Comparison of ENCODE assay signal across 17 cellular contexts in genomic region chr3:194389269-194389668, GRCh38. TPM values are rescaled to one million over a fixed set of nuclear protein-coding genes. Genes with fewer than 3 reads are reported as not detected.
DNase-seq lines count a peak whose midpoint lies in the region; ATAC-seq and TF ChIP-seq lines count a peak whose summit lies in the region.
"Had no signal": no experiment of that assay in that cellular context is flagged by ENCODE, and none has a peak within 500 bp of the region (broad histone marks: within the 10 kb centered on the region; RNA-seq: fewer than 3 reads in every experiment).

No MANE protein-coding gene starts in this region.

- WGBS in prostate gland: 82% methylated on average over 8 of the region's 8 CpGs

- H3K9me3 ChIP-seq in mucosa of descending colon (no peaks in the 10 kb centered on the region), breast epithelium (peaks cover 0 to 7% of the 10 kb centered on the region in 2 donors), prostate gland (no peaks in the 10 kb centered on the region)

- no peak for TF ChIP-seq CTCF in mucosa of descending colon (IDR thresholded peaks at IDR 0.05)
- TF ChIP-seq CTCF in breast epithelium (IDR thresholded peaks at IDR 0.05): no peak
- no peak for TF ChIP-seq CTCF in prostate gland (IDR thresholded peaks at IDR 0.05)

- H3K27ac ChIP-seq in breast epithelium: no peak overlapping the region
- no peak overlapping the region for H3K27ac ChIP-seq in prostate gland
- H3K27ac ChIP-seq: GM23248 had no signal

- DNase-seq in activated CD8-positive, alpha-beta memory T cell treated with anti-CD3 and anti-CD28 coated beads for 24 hours: peak; percentile 13
- no peak for DNase-seq in activated CD8-positive, alpha-beta memory T cell treated with anti-CD3 and anti-CD28 coated beads, Interleukin-2, amount 50 U/mL, for 4 hours
- DNase-seq in H7 (peak; percentile 18), ecto neural progenitor cell (ENCODE audit: low spot score) (peak; percentile 32), mucosa of descending colon (no peak), Kasumi-1 (lab: John Stamatoyannopoulos, UW) (no peak), breast epithelium (ENCODE audit: low spot score in 2 of 2) (no peak), prostate gland (ENCODE audit: low spot score) (no peak)
- DNase-seq: C1 segment of cervical spinal cord; Calu3; CD4-positive, alpha-beta T cell; DMS 273 treated with DMSO at 0.1 percent for 48 hours; GM23248 had no signal

- H3K36me3 ChIP-seq in H7 (replicated peaks; ENCODE audit: control insufficient read depth, insufficient read depth, low read length) (no peaks in the 10 kb centered on the region), mucosa of descending colon (ENCODE audit: low read depth) (no peaks in the 10 kb centered on the region), breast epithelium (no peaks in the 10 kb centered on the region), prostate gland (no peaks in the 10 kb centered on the region)

- intact Hi-C loops in mucosa of descending colon (cut with DNase I, micrococcal nuclease) (no loop called here), breast epithelium (cut with DNase I; ENCODE audit: low total_unique reads) (no loop called here), prostate gland (cut with DNase I) (no loop called here)

- TF ChIP-seq POLR2A in breast epithelium (IDR thresholded peaks at IDR 0.05): no peak
- no peak for TF ChIP-seq POLR2A in prostate gland (IDR thresholded peaks at IDR 0.05)

- no peaks in the 10 kb centered on the region for H3K27me3 ChIP-seq in H7 (ENCODE audit: control insufficient read depth, insufficient read depth, low read length)
- H3K27me3 ChIP-seq in breast epithelium: no peaks in the 10 kb centered on the region
- no peaks in the 10 kb centered on the region for H3K27me3 ChIP-seq in prostate gland (replicated peaks; ENCODE audit: insufficient read depth)

- H3K4me1 ChIP-seq in mucosa of descending colon (ENCODE audit: low read depth) (peaks cover 1% of the 10 kb centered on the region), breast epithelium (no peaks in the 10 kb centered on the region), prostate gland (replicated peaks) (no peaks in the 10 kb centered on the region)

- ATAC-seq in mucosa of descending colon: peak; percentile 72
- ATAC-seq: GM12878 had no signal

- H3K4me3 ChIP-seq in H7 (ENCODE audit: insufficient read depth, low read depth, low read length) (no peak overlapping the region), mucosa of descending colon (no peak overlapping the region), breast epithelium (no peak overlapping the region), prostate gland (no peak overlapping the region)
- H3K4me3 ChIP-seq: GM12878, GM23248 had no signal

RNA-seq across cellular contexts. Expression of gene GP5, which starts 9.8 kb away (rescaled TPM):
- not detected in 2 replicates for total RNA-seq in H7 (2014; rRNA removed; shearing (Covaris generic))
- total RNA-seq in mucosa of descending colon (under 1 TPM in 2 of 3 donors, not detected in 1; 0.07 to 0.19 TPM), breast epithelium (under 1 TPM in 1 of 3 donors, not detected in 2; 0.16 TPM), prostate gland (not detected)
- total RNA-seq: G401, GM12878, HT-29 had no signal

RNA-seq across cellular contexts. Expression of gene LRRC15, which starts 19.7 kb away (rescaled TPM):
- 0.18 and 0.21 TPM in 2 replicates for total RNA-seq in H7 (2014; rRNA removed; shearing (Covaris generic))
- total RNA-seq in mucosa of descending colon (1 to 10 TPM in 1 of 3 donors, under 1 TPM in 2; 0.22 to 1.8 (median 0.29) TPM), breast epithelium (under 1 TPM; 0.15 to 0.48 (median 0.33) TPM), prostate gland (1 to 10 TPM in 1 of 2 donors, not detected in 1; 1.1 TPM)
- total RNA-seq: B cell; Calu3; CD4-positive, alpha-beta T cell; GM12878; HT-29 had no signal

RNA-seq across cellular contexts. Expression of gene CPN2, which starts 38.1 kb away (rescaled TPM):
- total RNA-seq in H7 (2014; rRNA removed; shearing (Covaris generic)): 0.21 TPM in 1 of 2 replicates, not detected in the other
- total RNA-seq in mucosa of descending colon (under 1 TPM in 1 of 3 donors, not detected in 2; 0.14 TPM), breast epithelium (under 1 TPM in 1 of 3 donors, not detected in 2; 0.16 TPM), prostate gland (1 to 10 TPM in 1 of 2 donors, not detected in 1; 1.3 TPM)
- total RNA-seq: B cell; Calu3; CD4-positive, alpha-beta T cell; G401; GM12878; GM23248; HT-29 had no signal

Comparison
In these comparisons a context has a peak if more than half of its experiments do, and no peak if none do; other contexts are left out.
1. DNase-seq: peak in activated CD8-positive, alpha-beta memory T cell treated with anti-CD3 and anti-CD28 coated beads for 24 hours (single experiment), H7 (single experiment) and ecto neural progenitor cell (single experiment); none in activated CD8-positive, alpha-beta memory T cell treated with anti-CD3 and anti-CD28 coated beads, Interleukin-2, amount 50 U/mL, for 4 hours (single experiment), mucosa of descending colon (0 of 3), Kasumi-1 (0 of 2), breast epithelium (0 of 2) and prostate gland (single experiment).